ENCODE assay signal across 9 cellular contexts in genomic region chr6:26295691-26296555, GRCh38.
DNase-seq lines count a peak whose midpoint lies in the region; ATAC-seq lines count a peak whose summit lies in the region.
"Had no signal": no experiment of that assay in that cellular context is flagged by ENCODE, and none has a peak within 500 bp of the region (broad histone marks: within the 10 kb centered on the region; RNA-seq: fewer than 3 reads in every experiment).

No MANE protein-coding gene starts in this region.

- peak; percentile 79 for DNase-seq in HS-27A (ENCODE audit: low read depth)
- DNase-seq in T-helper 17 cell = no peak
- DNase-seq in glomerular visceral epithelial cell (ENCODE audit: extremely low spot score) = peak; percentile 85
- no peak for DNase-seq in DMS153 (lab: John Stamatoyannopoulos, UW)
- no peak for DNase-seq in NCI-H128 (lab: John Stamatoyannopoulos, UW; ENCODE audit: unreplicated experiment)
- DNase-seq in stimulated activated CD4-positive, alpha-beta T cell treated with anti-CD3 and anti-CD28 coated beads, Interleukin-15, amount 100 ng/mL, for 24 hours = no peak
- DNase-seq: activated CD8-positive, alpha-beta memory T cell treated with anti-CD3 and anti-CD28 coated beads, Interleukin-2, amount 50 U/mL, for 4 hours had no signal

- H3K36me3 Mint-ChIP-seq in T-helper 17 cell (ENCODE audit: low read depth) = no peaks in the 10 kb centered on the region

- ATAC-seq in T-helper 17 cell (peak; percentile 41), HG02885 (IDR thresholded peaks at IDR 0.05; ENCODE audit: poor library complexity, unreplicated experiment) (no peak)

- H3K4me1 Mint-ChIP-seq in T-helper 17 cell = peaks cover 3% of the 10 kb centered on the region

- no peaks in the 10 kb centered on the region for H3K9me3 ChIP-seq in T-helper 17 cell (ENCODE audit: control insufficient read depth, low read length, poor library complexity, severe bottlenecking)

- peak overlapping the region; percentile 75 for H3K4me3 Mint-ChIP-seq in T-helper 17 cell

- H3K36me3 ChIP-seq in ACC112 (ENCODE audit: insufficient read depth, low read length) = no peaks in the 10 kb centered on the region

- no peaks in the 10 kb centered on the region for H3K27me3 ChIP-seq in ACC112 (ENCODE audit: insufficient read depth, low read length)

- peak overlapping the region; percentile 95 for H3K27ac ChIP-seq in ACC112 (ENCODE audit: low read depth, low read length)

- peaks cover 31% of the 10 kb centered on the region for H3K4me1 ChIP-seq in ACC112 (ENCODE audit: control insufficient read depth, insufficient read depth, low read length, unreplicated experiment)

- H3K27me3 Mint-ChIP-seq in T-helper 17 cell = peaks cover 20% of the 10 kb centered on the region

- H3K4me3 ChIP-seq in ACC112 (ENCODE audit: low read depth, low read length) = peak overlapping the region; percentile 69

- H2AFZ ChIP-seq in ACC112 (ENCODE audit: low read length, unreplicated experiment) = peak overlapping the region; percentile 26

- H3K27ac Mint-ChIP-seq in T-helper 17 cell = no peak overlapping the region

- H3K79me2 ChIP-seq in ACC112 (ENCODE audit: control insufficient read depth, insufficient read depth, low read length, unreplicated experiment) = no peaks in the 10 kb centered on the region

Comparison
In these comparisons a context has a peak if more than half of its experiments do, and no peak if none do; other contexts are left out.
1. DNase-seq: peak in HS-27A (single experiment) and glomerular visceral epithelial cell (single experiment); none in T-helper 17 cell (0 of 3), DMS153 (single experiment), NCI-H128 (single experiment) and stimulated activated CD4-positive, alpha-beta T cell treated with anti-CD3 and anti-CD28 coated beads, Interleukin-15, amount 100 ng/mL, for 24 hours (single experiment).